26 cellular contexts compared by ENCODE assay signal in the genomic region with DNA sequence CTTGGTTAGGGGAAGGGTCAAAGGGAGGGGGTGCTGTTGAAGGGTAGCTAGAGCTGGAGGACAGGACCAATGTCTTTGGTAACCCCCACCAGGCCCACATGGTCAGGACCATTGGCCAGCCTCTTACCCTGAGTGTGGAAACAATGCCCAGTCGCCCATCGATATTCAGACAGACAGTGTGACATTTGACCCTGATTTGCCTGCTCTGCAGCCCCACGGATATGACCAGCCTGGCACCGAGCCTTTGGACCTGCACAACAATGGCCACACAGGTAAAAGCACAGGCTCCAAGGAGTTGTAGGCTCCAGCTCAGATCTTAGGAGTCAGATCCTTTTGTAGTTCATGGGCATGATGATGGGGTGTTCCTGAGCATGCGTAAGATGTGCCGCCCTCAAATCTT. TPM values are rescaled to one million over a fixed set of nuclear protein-coding genes. Genes with fewer than 3 reads are reported as not detected.
DNase-seq lines count a peak whose midpoint lies in the region; ATAC-seq, FAIRE-seq and TF ChIP-seq lines count a peak whose summit lies in the region.
"Had no signal": no experiment of that assay in that cellular context is flagged by ENCODE, and none has a peak within 500 bp of the region (broad histone marks: within the 10 kb centered on the region; RNA-seq: fewer than 3 reads in every experiment).

No MANE protein-coding gene starts in this region.

- no peak for TF ChIP-seq EP300 in GM12878 (IDR thresholded peaks at IDR 0.05; ENCODE audit: borderline replicate concordance in 1 of 2, control insufficient read depth in 1 of 2, low read depth in 2 of 2, low read length in 2 of 2)

- in situ Hi-C loops in GM12878 (cut with MboI) = no loop called here

- peaks cover 4 to 17% of the 10 kb centered on the region in 2 experiments for H3K36me3 ChIP-seq in GM12878 (ENCODE audit: control insufficient read depth in 2 of 2, insufficient read depth in 2 of 2, low read length in 1 of 2)
- H3K36me3 ChIP-seq in neural progenitor cell = no peaks in the 10 kb centered on the region
- H3K36me3 ChIP-seq in kidney (ENCODE audit: control insufficient read depth in 1 of 2, insufficient read depth in 2 of 2, low read length in 2 of 2) = peaks cover 14 to 15% of the 10 kb centered on the region in 2 donors

- H3K27ac ChIP-seq in GM12878 (ENCODE audit: control insufficient read depth, insufficient read depth) (no peak overlapping the region), neural progenitor cell (no peak overlapping the region), kidney (ENCODE audit: low read depth in 2 of 2, low read length in 2 of 2) (no peak overlapping the region)

- TF ChIP-seq CTCF in GM12878 (IDR thresholded peaks at IDR 0.05 in 2 of 3, conservative IDR thresholded peaks at IDR 0.05 in 1 of 3; ENCODE audit: control insufficient read depth in 2 of 3, extremely low read depth in 1 of 3, insufficient read depth in 1 of 3, low read depth in 3 of 3, low read length in 3 of 3) (no peak), neural progenitor cell (IDR thresholded peaks at IDR 0.05) (no peak), kidney (IDR thresholded peaks at IDR 0.05; ENCODE audit: borderline replicate concordance, extremely low read depth, insufficient read depth) (no peak)

- H3K9ac ChIP-seq in GM12878 (ENCODE audit: control insufficient read depth, insufficient read depth, low read length) (no peak overlapping the region), neural progenitor cell (no peak overlapping the region), kidney (ENCODE audit: low read length in 2 of 2) (no peak overlapping the region)

- H3K9me3 ChIP-seq in GM12878 (replicated peaks; ENCODE audit: control insufficient read depth, insufficient read depth, low read length) = no peaks in the 10 kb centered on the region
- no peaks in the 10 kb centered on the region for H3K9me3 ChIP-seq in neural progenitor cell (ENCODE audit: low read depth)
- H3K9me3 ChIP-seq in kidney (ENCODE audit: control insufficient read depth in 1 of 2, low read length in 2 of 2) = no peaks in the 10 kb centered on the region
- H3K9me3 ChIP-seq: MG63 had no signal

- H3K79me2 ChIP-seq in GM12878 (ENCODE audit: control insufficient read depth, insufficient read depth, low read length) = peaks cover 2% of the 10 kb centered on the region; the same call in 1 of the 2 replicates
- peaks cover 48% of the 10 kb centered on the region for H3K79me2 ChIP-seq in neural progenitor cell (ENCODE audit: low read depth)

- SMC1A ChIA-PET in GM12878 (lab: Charles Lee; ENCODE audit: uncharacterized antibody, unreplicated experiment) = interaction anchor here (0.6 to 1.2 kb wide), 4 partner anchors 11 to 386 kb away, joined by 3 to 5 read pairs (median 3); partner anchors contain the start of gene C1orf54

- H3K4me3 Mint-ChIP-seq in stimulated activated naive CD8-positive, alpha-beta T cell treated with anti-CD3 and anti-CD28 coated beads, Interleukin-15, amount 100 ng/mL, for 72 hours = no peak overlapping the region
- H3K4me3 Mint-ChIP-seq in neural progenitor cell = peak overlapping the region; percentile 75
- H3K4me3 Mint-ChIP-seq: CD4-positive, CD25-positive, alpha-beta regulatory T cell; HFFc6 had no signal

- ATAC-seq in stimulated activated naive CD8-positive, alpha-beta T cell treated with anti-CD3 and anti-CD28 coated beads, Interleukin-15, amount 100 ng/mL, for 72 hours = peak; percentile 5
- ATAC-seq in stimulated activated naive CD8-positive, alpha-beta T cell treated with anti-CD3 and anti-CD28 coated beads, Interleukin-15, Interleukin-2, amounts not matched to agents 100 U/mL and 50 U/mL, for 24 hours = no peak
- ATAC-seq in GM12878 = no peak
- ATAC-seq: GM23338 had no signal

- peaks cover 12% of the 10 kb centered on the region for H3K36me3 Mint-ChIP-seq in neural progenitor cell

- RAD21 ChIA-PET in GM12878 (lab: Charles Lee; ENCODE audit: unreplicated experiment) = no interaction called here

- H3K4me3 ChIP-seq in GM12878 (no peak overlapping the region), neural progenitor cell (no peak overlapping the region), kidney (ENCODE audit: low read length in 2 of 2) (no peak overlapping the region)
- H3K4me3 ChIP-seq: GM23338, MG63 had no signal

- DNase-seq in stimulated activated naive CD8-positive, alpha-beta T cell treated with anti-CD3 and anti-CD28 coated beads, Interleukin-15, amount 100 ng/mL, for 72 hours = no peak
- no peak for DNase-seq in stimulated activated naive CD8-positive, alpha-beta T cell treated with anti-CD3 and anti-CD28 coated beads, Interleukin-15, Interleukin-2, amounts not matched to agents 100 U/mL and 50 U/mL, for 24 hours
- DNase-seq in GM12878 (ENCODE audit: low read depth, low spot score) = no peak
- DNase-seq in neural progenitor cell (ENCODE audit: low spot score) = no peak
- DNase-seq in NCI-H748 (lab: John Stamatoyannopoulos, UW; ENCODE audit: unreplicated experiment) = no peak
- no peak for DNase-seq in kidney
- DNase-seq in DMS114 treated with DMSO at 0.1 percent for 48 hours (lab: John Stamatoyannopoulos, UW; ENCODE audit: unreplicated experiment) = no peak
- DNase-seq: CD4-positive, CD25-positive, alpha-beta regulatory T cell; H9; HFFc6; KG1; MG63; NCI-H1105 treated with DMSO at 0.1 percent for 48 hours; NCI-H146; NCI-H1930; NCI-H2107; NCI-H524 treated with DMSO at 0.1 percent for 48 hours; NCI-H82; NK-92 treated with Interleukin-12 subunit alpha and Interleukin-12 subunit beta, amount 100 ng/mL, for 24 hours; RPMI8226; SHP77 had no signal

- H2AFZ ChIP-seq in GM12878 (ENCODE audit: control insufficient read depth, low read depth, low read length) (no peak overlapping the region), neural progenitor cell (replicated peaks) (no peak overlapping the region)
- H2AFZ ChIP-seq: GM23338 had no signal

- FAIRE-seq in GM12878 (lab: Jason Lieb, UNC) = no peak
- no peak for FAIRE-seq in kidney (lab: Jason Lieb, UNC)
- FAIRE-seq: G401.6, HTR-8/SVneo had no signal

- TF ChIP-seq POLR2A in GM12878 (IDR thresholded peaks at IDR 0.05; ENCODE audit: low read depth, low read length) = peak; percentile 35; the same call in 1 of the 2 replicates

- H3K4me1 ChIP-seq in GM12878 (ENCODE audit: control insufficient read depth, insufficient read depth, low read length) (no peaks in the 10 kb centered on the region; the same call in 1 of the 2 replicates), neural progenitor cell (peaks cover 19% of the 10 kb centered on the region), kidney (ENCODE audit: control insufficient read depth in 1 of 2, insufficient read depth in 1 of 2, low read depth in 1 of 2, low read length in 2 of 2) (peaks cover 11% of the 10 kb centered on the region in 2 donors)

- peaks cover 63% of the 10 kb centered on the region for H3F3A ChIP-seq in neural progenitor cell (ENCODE audit: low read depth)

- H3K27me3 Mint-ChIP-seq in stimulated activated naive CD8-positive, alpha-beta T cell treated with anti-CD3 and anti-CD28 coated beads, Interleukin-15, amount 100 ng/mL, for 72 hours = peaks cover 27% of the 10 kb centered on the region
- H3K27me3 Mint-ChIP-seq in neural progenitor cell (ENCODE audit: insufficient read depth, low read depth) = peaks cover 9% of the 10 kb centered on the region

- BruUV-seq in GM12878 (replicated peaks; lab: Mats Ljungman, UMichigan) = no TSS peak

- intact Hi-C loops in GM12878 (cut with micrococcal nuclease; ENCODE audit: unreplicated experiment) = no loop called here
- intact Hi-C loops in kidney (cut with DNase I) = no loop called here

- H4K20me1 ChIP-seq in GM12878 (ENCODE audit: control insufficient read depth, insufficient read depth) (no peaks in the 10 kb centered on the region), neural progenitor cell (ENCODE audit: low read depth) (no peaks in the 10 kb centered on the region)

- POLR2A ChIA-PET in GM12878 (lab: Charles Lee) = no interaction called here

- CTCF ChIA-PET in GM12878 (lab: Yijun Ruan, JAX) = interaction anchor here (1.3 to 5.8 kb wide), 2 partner anchors 10 to 20 kb away, joined by 4 to 27 read pairs; partner anchors contain the start of gene CIART

- H3K27me3 ChIP-seq in GM12878 (replicated peaks in 1 of 2; ENCODE audit: control insufficient read depth in 2 of 2, insufficient read depth in 2 of 2, low read length in 1 of 2) (no peaks in the 10 kb centered on the region; a peak in 2 of 4 replicates), neural progenitor cell (no peaks in the 10 kb centered on the region)
- H3K27me3 ChIP-seq: MG63 had no signal

- WGBS in GM12878 (ENCODE audit: insufficient coverage, insufficient replicate concordance, low lambda C conversion rate, missing lambda C conversion rate) = 66% methylated on average over 6 of the region's 6 CpGs

- no peaks in the 10 kb centered on the region for H3K9me3 Mint-ChIP-seq in stimulated activated naive CD8-positive, alpha-beta T cell treated with anti-CD3 and anti-CD28 coated beads, Interleukin-15, amount 100 ng/mL, for 72 hours
- H3K9me3 Mint-ChIP-seq in neural progenitor cell = no peaks in the 10 kb centered on the region
- H3K9me3 Mint-ChIP-seq: CD4-positive, CD25-positive, alpha-beta regulatory T cell; GM23338; H9; HFFc6 had no signal

- peaks cover 17% of the 10 kb centered on the region for H3K4me1 Mint-ChIP-seq in stimulated activated naive CD8-positive, alpha-beta T cell treated with anti-CD3 and anti-CD28 coated beads, Interleukin-15, amount 100 ng/mL, for 72 hours
- H3K4me1 Mint-ChIP-seq in neural progenitor cell = peaks cover 44% of the 10 kb centered on the region

- no peak overlapping the region for H3K27ac Mint-ChIP-seq in stimulated activated naive CD8-positive, alpha-beta T cell treated with anti-CD3 and anti-CD28 coated beads, Interleukin-15, amount 100 ng/mL, for 72 hours
- H3K27ac Mint-ChIP-seq in neural progenitor cell = no peak overlapping the region
- H3K27ac Mint-ChIP-seq: CD4-positive, CD25-positive, alpha-beta regulatory T cell; GM23338; HFFc6 had no signal

- H3K4me2 ChIP-seq in GM12878 (ENCODE audit: control insufficient read depth, insufficient read depth) (no peak overlapping the region), neural progenitor cell (no peak overlapping the region)
- H3K4me2 ChIP-seq: GM23338 had no signal

- TF ChIP-seq RAD21 in GM12878 (IDR thresholded peaks at IDR 0.05; ENCODE audit: insufficient read depth, low read depth, low read length) = no peak

RNA-seq across cellular contexts. Expression of gene CA14, which starts 3.8 kb away (rescaled TPM):
- total RNA-seq in GM12878 (2013; cell fraction: nucleolus; rRNA removed) = not detected in 2 replicates
- total RNA-seq in GM12878 (2014; rRNA removed) (not detected in 2 replicates), GM12878 (2014; rRNA removed; fragmentation: Illumina TruSeq; extraction: Trizol) (not detected in 2 replicates), GM12878 (2021) (not detected in 2 replicates), neural progenitor cell (ENCODE audit: low replicate concordance) (56.4 and 64.4 TPM in 2 replicates), kidney (0.35 TPM)
- polyA plus RNA-seq in GM12878 (2011; ENCODE audit: low read depth) = 0.28 TPM
- polyA plus RNA-seq in GM12878 (2011; rRNA removed) (not detected in 2 replicates), GM12878 (2014; fragmentation: Illumina TruSeq; extraction: Trizol) (not detected in 2 replicates), GM12878 (2014; fragmentation: Nextera tagmentation; extraction: Ambion mirVana) (under 1 TPM; 0.11 to 0.26 TPM), GM12878 (2014; rRNA removed) (not detected in 2 replicates), GM12878 (2016; fragmentation: Nextera tagmentation; extraction: Ambion mirVana) (under 1 TPM; 0.32 to 0.35 TPM), kidney (ENCODE audit: insufficient read depth, low read depth, low replicate concordance) (0.41 TPM)
- not detected in 2 replicates for polyA plus RNA-seq in GM12878 (2011; cell fraction: cytosol; rRNA removed)
- not detected in 2 replicates for polyA plus RNA-seq in GM12878 (2011; cell fraction: nucleus; rRNA removed)
- polyA plus RNA-seq in GM12878 (2012) = 0.29 and 0.69 TPM in 2 replicates
- polyA minus RNA-seq in GM12878 (2011; rRNA and poly(A)+ RNA removed) = not detected in 2 replicates
- not detected in 2 replicates for polyA minus RNA-seq in GM12878 (2011; cell fraction: cytosol; rRNA and poly(A)+ RNA removed)
- not detected in 2 replicates for polyA minus RNA-seq in GM12878 (2011; cell fraction: nucleus; rRNA and poly(A)+ RNA removed)
- total RNA-seq: A172; CD4-positive, CD25-positive, alpha-beta regulatory T cell; HFFc6 had no signal
- polyA plus RNA-seq: BJ had no signal

RNA-seq across cellular contexts. Expression of gene APH1A, which starts 7.4 kb away (rescaled TPM):
- total RNA-seq in GM12878 (2013; cell fraction: nucleolus; rRNA removed) = 83.3 and 89.3 TPM in 2 replicates
- 93.7 and 95.7 TPM in 2 replicates for total RNA-seq in GM12878 (2014; rRNA removed)
- 79.4 and 79.7 TPM in 2 replicates for total RNA-seq in GM12878 (2014; rRNA removed; fragmentation: Illumina TruSeq; extraction: Trizol)
- 130 TPM in 2 replicates for total RNA-seq in GM12878 (2021)
- 60.5 TPM for polyA plus RNA-seq in GM12878 (2011; ENCODE audit: low read depth)
- 95.5 and 116 TPM in 2 replicates for polyA plus RNA-seq in GM12878 (2011; rRNA removed)
- 135 and 141 TPM in 2 replicates for polyA plus RNA-seq in GM12878 (2011; cell fraction: cytosol; rRNA removed)
- polyA plus RNA-seq in GM12878 (2011; cell fraction: nucleus; rRNA removed) = 84.7 and 101 TPM in 2 replicates
- 92.8 and 97.7 TPM in 2 replicates for polyA plus RNA-seq in GM12878 (2012)
- polyA plus RNA-seq in GM12878 (2014; fragmentation: Illumina TruSeq; extraction: Trizol) = 83.0 and 106 TPM in 2 replicates
- polyA plus RNA-seq in GM12878 (2014; fragmentation: Nextera tagmentation; extraction: Ambion mirVana) = 10 to 100 TPM in 1 of 2 experiments, 1 to 10 TPM in 1; 6.7 to 13.5 TPM
- 123 and 124 TPM in 2 replicates for polyA plus RNA-seq in GM12878 (2014; rRNA removed)
- 10 to 100 TPM; 37.0 to 40.3 TPM for polyA plus RNA-seq in GM12878 (2016; fragmentation: Nextera tagmentation; extraction: Ambion mirVana)
- polyA minus RNA-seq in GM12878 (2011; rRNA and poly(A)+ RNA removed) = 136 and 150 TPM in 2 replicates
- polyA minus RNA-seq in GM12878 (2011; cell fraction: cytosol; rRNA and poly(A)+ RNA removed) = 34.7 and 35.0 TPM in 2 replicates
- 72.4 and 90.9 TPM in 2 replicates for polyA minus RNA-seq in GM12878 (2011; cell fraction: nucleus; rRNA and poly(A)+ RNA removed)
- 63.0 and 118 TPM in 2 replicates for total RNA-seq in neural progenitor cell (ENCODE audit: low replicate concordance)
- 147 TPM for total RNA-seq in kidney
- polyA plus RNA-seq in kidney (ENCODE audit: insufficient read depth, low read depth, low replicate concordance) = 116 TPM

RNA-seq across cellular contexts. Expression of gene C1orf54, which starts 11.2 kb away (rescaled TPM):
- total RNA-seq in GM12878 (2013; cell fraction: nucleolus; rRNA removed) = 1.5 and 2.6 TPM in 2 replicates
- total RNA-seq in GM12878 (2014; rRNA removed) (19.8 and 24.6 TPM in 2 replicates), GM12878 (2014; rRNA removed; fragmentation: Illumina TruSeq; extraction: Trizol) (24.0 and 24.6 TPM in 2 replicates), GM12878 (2021) (13.5 and 16.7 TPM in 2 replicates), neural progenitor cell (ENCODE audit: low replicate concordance) (19.7 and 26.7 TPM in 2 replicates), kidney (17.1 TPM)
- 58.2 TPM for polyA plus RNA-seq in GM12878 (2011; ENCODE audit: low read depth)
- polyA plus RNA-seq in GM12878 (2011; rRNA removed) (3.0 and 3.1 TPM in 2 replicates), GM12878 (2014; fragmentation: Illumina TruSeq; extraction: Trizol) (22.8 and 31.8 TPM in 2 replicates), GM12878 (2014; fragmentation: Nextera tagmentation; extraction: Ambion mirVana) (10 to 100 TPM; 80.3 to 87.7 TPM), GM12878 (2014; rRNA removed) (21.4 and 28.4 TPM in 2 replicates), GM12878 (2016; fragmentation: Nextera tagmentation; extraction: Ambion mirVana) (10 to 100 TPM; 32.7 to 33.0 TPM), kidney (ENCODE audit: insufficient read depth, low read depth, low replicate concordance) (67.2 TPM)
- 1.8 and 2.5 TPM in 2 replicates for polyA plus RNA-seq in GM12878 (2011; cell fraction: cytosol; rRNA removed)
- 2.3 and 2.5 TPM in 2 replicates for polyA plus RNA-seq in GM12878 (2011; cell fraction: nucleus; rRNA removed)
- 16.8 and 23.1 TPM in 2 replicates for polyA plus RNA-seq in GM12878 (2012)
- 0.82 TPM in 1 of 2 replicates, not detected in the other for polyA minus RNA-seq in GM12878 (2011; rRNA and poly(A)+ RNA removed)
- not detected in 2 replicates for polyA minus RNA-seq in GM12878 (2011; cell fraction: cytosol; rRNA and poly(A)+ RNA removed)
- 0.36 and 1.1 TPM in 2 replicates for polyA minus RNA-seq in GM12878 (2011; cell fraction: nucleus; rRNA and poly(A)+ RNA removed)
- total RNA-seq: A172 had no signal

RNA-seq across cellular contexts. Expression of gene CIART, which starts 21.0 kb away (rescaled TPM):
- 0.88 and 2.2 TPM in 2 replicates for total RNA-seq in GM12878 (2013; cell fraction: nucleolus; rRNA removed)
- 0.68 and 0.76 TPM in 2 replicates for total RNA-seq in GM12878 (2014; rRNA removed)
- 0.60 and 0.76 TPM in 2 replicates for total RNA-seq in GM12878 (2014; rRNA removed; fragmentation: Illumina TruSeq; extraction: Trizol)
- 0.54 and 1.4 TPM in 2 replicates for total RNA-seq in GM12878 (2021)
- 1.6 TPM for polyA plus RNA-seq in GM12878 (2011; ENCODE audit: low read depth)
- polyA plus RNA-seq in GM12878 (2011; rRNA removed) = 0.61 and 1.4 TPM in 2 replicates
- 0.96 and 1.1 TPM in 2 replicates for polyA plus RNA-seq in GM12878 (2011; cell fraction: cytosol; rRNA removed)
- polyA plus RNA-seq in GM12878 (2011; cell fraction: nucleus; rRNA removed) = 2.1 and 4.0 TPM in 2 replicates
- 1.5 and 2.5 TPM in 2 replicates for polyA plus RNA-seq in GM12878 (2012)
- polyA plus RNA-seq in GM12878 (2014; fragmentation: Illumina TruSeq; extraction: Trizol) = 1.0 and 2.0 TPM in 2 replicates
- under 1 TPM; 0.61 to 0.62 TPM for polyA plus RNA-seq in GM12878 (2014; fragmentation: Nextera tagmentation; extraction: Ambion mirVana)
- 1.2 and 1.3 TPM in 2 replicates for polyA plus RNA-seq in GM12878 (2014; rRNA removed)
- under 1 TPM; 0.44 to 0.66 TPM for polyA plus RNA-seq in GM12878 (2016; fragmentation: Nextera tagmentation; extraction: Ambion mirVana)
- polyA minus RNA-seq in GM12878 (2011; rRNA and poly(A)+ RNA removed) = 0.93 and 1.1 TPM in 2 replicates
- polyA minus RNA-seq in GM12878 (2011; cell fraction: cytosol; rRNA and poly(A)+ RNA removed) = not detected in 2 replicates
- 0.60 TPM in 1 of 2 replicates, not detected in the other for polyA minus RNA-seq in GM12878 (2011; cell fraction: nucleus; rRNA and poly(A)+ RNA removed)
- 22.6 and 25.3 TPM in 2 replicates for total RNA-seq in neural progenitor cell (ENCODE audit: low replicate concordance)
- total RNA-seq in kidney = 8.8 TPM
- 9.1 TPM for polyA plus RNA-seq in kidney (ENCODE audit: insufficient read depth, low read depth, low replicate concordance)

RNA-seq across cellular contexts. Expression of gene ANP32E, which starts 25.5 kb away (rescaled TPM):
- total RNA-seq in GM12878 (2013; cell fraction: nucleolus; rRNA removed) = 14.2 and 14.8 TPM in 2 replicates
- 59.2 and 73.2 TPM in 2 replicates for total RNA-seq in GM12878 (2014; rRNA removed)
- total RNA-seq in GM12878 (2014; rRNA removed; fragmentation: Illumina TruSeq; extraction: Trizol) = 106 and 111 TPM in 2 replicates
- total RNA-seq in GM12878 (2021) = 92.8 and 98.6 TPM in 2 replicates
- polyA plus RNA-seq in GM12878 (2011; ENCODE audit: low read depth) = 36.7 TPM
- polyA plus RNA-seq in GM12878 (2011; rRNA removed) = 67.6 and 129 TPM in 2 replicates
- polyA plus RNA-seq in GM12878 (2011; cell fraction: cytosol; rRNA removed) = 13.3 and 15.5 TPM in 2 replicates
- 7.3 and 13.6 TPM in 2 replicates for polyA plus RNA-seq in GM12878 (2011; cell fraction: nucleus; rRNA removed)
- 74.4 and 94.2 TPM in 2 replicates for polyA plus RNA-seq in GM12878 (2012)
- 137 and 179 TPM in 2 replicates for polyA plus RNA-seq in GM12878 (2014; fragmentation: Illumina TruSeq; extraction: Trizol)
- polyA plus RNA-seq in GM12878 (2014; fragmentation: Nextera tagmentation; extraction: Ambion mirVana) = 100 to 1,000 TPM; 142 to 250 TPM
- 66.3 and 73.2 TPM in 2 replicates for polyA plus RNA-seq in GM12878 (2014; rRNA removed)
- polyA plus RNA-seq in GM12878 (2016; fragmentation: Nextera tagmentation; extraction: Ambion mirVana) = 100 to 1,000 TPM; 240 to 243 TPM
- 26.5 and 33.6 TPM in 2 replicates for polyA minus RNA-seq in GM12878 (2011; rRNA and poly(A)+ RNA removed)
- polyA minus RNA-seq in GM12878 (2011; cell fraction: cytosol; rRNA and poly(A)+ RNA removed) = 25.5 and 28.5 TPM in 2 replicates
- polyA minus RNA-seq in GM12878 (2011; cell fraction: nucleus; rRNA and poly(A)+ RNA removed) = 7.5 and 14.4 TPM in 2 replicates
- 108 and 201 TPM in 2 replicates for total RNA-seq in neural progenitor cell (ENCODE audit: low replicate concordance)
- 41.7 TPM for total RNA-seq in kidney
- 22.1 TPM for polyA plus RNA-seq in kidney (ENCODE audit: insufficient read depth, low read depth, low replicate concordance)

Comparison
In these comparisons a context has a peak if more than half of its experiments do, and no peak if none do; other contexts are left out.
1. RNA of gene CA14, which starts 3.8 kb away (total RNA-seq): 56.4 to 64.4 TPM in neural progenitor cell; 0.35 TPM in kidney (single experiment) and not detected in GM12878; every median in the first group is over 10 times any median in the second.